ENCODE assay signal across 9 cellular contexts in the genomic region with DNA sequence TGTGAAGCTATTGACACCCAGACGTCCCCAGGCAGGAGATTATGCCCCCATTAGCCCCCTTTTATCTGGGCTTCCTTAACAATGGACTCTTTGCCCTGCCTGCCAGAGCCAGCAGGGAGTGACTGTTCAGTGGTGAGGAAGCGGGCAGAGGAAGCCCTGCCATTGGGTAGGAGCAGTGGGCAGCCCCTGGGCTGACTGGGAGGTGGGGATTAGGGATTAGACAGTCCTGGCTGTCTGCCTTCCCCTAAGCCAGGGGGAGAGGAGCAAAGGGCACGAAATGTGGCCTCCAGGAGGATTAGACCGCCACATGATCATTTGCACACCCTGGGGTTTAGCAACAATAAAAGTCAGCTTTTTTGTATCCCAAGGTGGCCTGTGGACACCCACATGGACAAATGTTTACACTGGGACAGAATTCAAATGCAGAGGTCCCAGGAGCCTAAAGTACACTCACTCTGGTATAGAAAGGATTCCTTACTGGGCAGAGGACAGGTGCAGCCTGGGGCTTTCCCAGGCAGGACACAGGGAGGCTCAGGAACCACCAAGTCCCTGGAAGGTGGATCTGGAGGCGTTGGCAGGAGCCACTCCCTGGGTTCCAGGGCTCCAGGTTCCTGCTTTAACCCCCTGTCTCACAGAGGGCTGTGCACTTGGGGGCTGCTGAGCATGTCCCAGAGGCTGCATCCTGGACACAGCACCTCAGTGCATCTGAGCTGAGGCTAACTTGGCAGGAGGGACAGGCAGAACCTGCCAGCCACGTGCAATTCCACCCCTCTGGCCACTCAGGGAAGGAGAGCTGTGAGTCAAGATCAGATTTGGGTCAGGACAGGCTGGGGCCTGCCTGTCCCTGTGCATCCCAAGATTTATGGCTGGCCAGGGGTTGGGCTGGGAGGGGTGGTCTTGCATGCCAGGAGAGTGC. TPM values are rescaled to one million over a fixed set of nuclear protein-coding genes. Genes with fewer than 3 reads are reported as not detected.
DNase-seq lines count a peak whose midpoint lies in the region; ATAC-seq and TF ChIP-seq lines count a peak whose summit lies in the region.
"Had no signal": no experiment of that assay in that cellular context is flagged by ENCODE, and none has a peak within 500 bp of the region (broad histone marks: within the 10 kb centered on the region; RNA-seq: fewer than 3 reads in every experiment).

No MANE protein-coding gene starts in this region.

- no CpG with 5 or more reads among the region's 6 CpGs for WGBS in trophoblast cell (ENCODE audit: extremely low coverage, insufficient coverage, insufficient read length)
- WGBS in transverse colon (ENCODE audit: low coverage in 1 of 2), 2 donors = 47% methylated on average over 6 of the region's 6 CpGs; no CpG with 5 or more reads in 1 of the 2 donors

- H2AK5ac ChIP-seq in trophoblast cell (ENCODE audit: low read length) = no peak overlapping the region

- peaks cover 28% of the 10 kb centered on the region for H3K4me1 ChIP-seq in NT2/D1 (ENCODE audit: insufficient read depth, insufficient read length)
- peaks cover 16 to 33% of the 10 kb centered on the region in 2 experiments for H3K4me1 ChIP-seq in trophoblast cell (ENCODE audit: control insufficient read depth in 1 of 2, insufficient read depth in 2 of 2, low read length in 2 of 2)
- H3K4me1 ChIP-seq in tibial artery = peaks cover 0 to 25% (median 13%) of the 10 kb centered on the region in 4 donors
- peaks cover 3 to 13% (median 10%) of the 10 kb centered on the region in 4 donors for H3K4me1 ChIP-seq in transverse colon

- TF ChIP-seq EP300 in transverse colon (IDR thresholded peaks at IDR 0.05; ENCODE audit: low read depth) = no peak

- H3K36me3 ChIP-seq in H7 (replicated peaks; ENCODE audit: control insufficient read depth, insufficient read depth, low read length) = peaks cover 7% of the 10 kb centered on the region
- peaks cover 34% of the 10 kb centered on the region for H3K36me3 ChIP-seq in NT2/D1 (ENCODE audit: insufficient read depth, insufficient read length, low read length)
- H3K36me3 ChIP-seq in trophoblast cell (ENCODE audit: control insufficient read depth in 1 of 2, insufficient read depth in 2 of 2, low read length in 2 of 2) = peaks cover 17 to 22% of the 10 kb centered on the region in 2 experiments
- no peaks in the 10 kb centered on the region for H3K36me3 ChIP-seq in tibial artery
- no peaks in the 10 kb centered on the region for H3K36me3 ChIP-seq in transverse colon
- H3K36me3 ChIP-seq: neutrophil had no signal

- no peaks in the 10 kb centered on the region for H3K9me3 ChIP-seq in NT2/D1 (ENCODE audit: insufficient read depth, low read length)
- no peaks in the 10 kb centered on the region for H3K9me3 ChIP-seq in trophoblast cell (ENCODE audit: insufficient read depth, low read depth, low read length)
- H3K9me3 ChIP-seq in tibial artery = no peaks in the 10 kb centered on the region
- no peaks in the 10 kb centered on the region for H3K9me3 ChIP-seq in transverse colon
- H3K9me3 ChIP-seq: neutrophil had no signal

- H3K27me3 ChIP-seq in H7 (ENCODE audit: control insufficient read depth, insufficient read depth, low read length) (no peaks in the 10 kb centered on the region), NT2/D1 (ENCODE audit: insufficient read depth, insufficient read length) (no peaks in the 10 kb centered on the region), trophoblast cell (ENCODE audit: insufficient read depth, low read length) (no peaks in the 10 kb centered on the region), tibial artery (peaks cover 0 to 58% of the 10 kb centered on the region in 2 donors), transverse colon (peaks cover 12% of the 10 kb centered on the region)

- H3K79me2 ChIP-seq in trophoblast cell (ENCODE audit: control insufficient read depth, insufficient read depth, low read length, poor library complexity) = peaks cover 7% of the 10 kb centered on the region

- peak overlapping the region; percentile 80; the same call in 1 of the 2 replicates for H3K4me3 ChIP-seq in H7 (ENCODE audit: insufficient read depth, low read depth, low read length)
- H3K4me3 ChIP-seq in NT2/D1 (ENCODE audit: insufficient read length, low read depth) = peak overlapping the region; percentile 68
- peak overlapping the region; percentile 82 for H3K4me3 ChIP-seq in epithelial cell of proximal tubule (ENCODE audit: low read depth, low read length)
- no peak overlapping the region for H3K4me3 ChIP-seq in trophoblast cell (ENCODE audit: low read depth, low read length)
- no peak overlapping the region for H3K4me3 ChIP-seq in tibial artery
- H3K4me3 ChIP-seq in transverse colon = no peak overlapping the region

- no peak overlapping the region for H3K14ac ChIP-seq in trophoblast cell (ENCODE audit: low read length)

- peak overlapping the region; percentile 96 for H3K9ac ChIP-seq in NT2/D1 (ENCODE audit: insufficient read length, low read depth)
- H3K9ac ChIP-seq in trophoblast cell (ENCODE audit: low read length) = no peak overlapping the region

- in situ Hi-C loops in transverse colon (cut with MboI; ENCODE audit: low pct_ligation_motif_present in 1 of 4, low pct_unique_long_range_greater_than_20kb in 1 of 4, low sequenced_read_pairs in 3 of 4) = loop anchor here in 1 of 4 donors (25.0 kb wide), 1 partner anchor 88 kb away; no protein-coding TSS in a partner anchor

- H3K23ac ChIP-seq in trophoblast cell (ENCODE audit: low read length) = no peak overlapping the region

- no peak overlapping the region for H3K18ac ChIP-seq in trophoblast cell (ENCODE audit: low read length)

- H4K12ac ChIP-seq in trophoblast cell (ENCODE audit: low read depth, low read length) = no peak overlapping the region

- TF ChIP-seq POLR2A in transverse colon (IDR thresholded peaks at IDR 0.05) = no peak

- DNase-seq in H7 (peak; percentile 90), NT2/D1 (ENCODE audit: low read depth, low spot score) (no peak), epithelial cell of proximal tubule (ENCODE audit: low read depth) (no peak), trophoblast cell (no peak), tibial artery (no peak), transverse colon (no peak)

- no peak overlapping the region for H3K4ac ChIP-seq in trophoblast cell (ENCODE audit: low read depth, low read length)

- TF ChIP-seq CTCF in epithelial cell of proximal tubule (conservative IDR thresholded peaks at IDR 0.05; ENCODE audit: low read depth, low read length) (no peak), tibial artery (IDR thresholded peaks at IDR 0.05) (no peak), transverse colon (IDR thresholded peaks at IDR 0.05) (no peak)

- ATAC-seq in HG02571 (IDR thresholded peaks at IDR 0.05; ENCODE audit: unreplicated experiment) = no peak
- ATAC-seq in HG02938 (IDR thresholded peaks at IDR 0.05; ENCODE audit: unreplicated experiment) = no peak

- intact Hi-C loops in tibial artery (cut with DNase I; ENCODE audit: low total_unique reads) (no loop called here), transverse colon (cut with DNase I; ENCODE audit: low total_unique reads) (no loop called here)

- no peak overlapping the region for H2AFZ ChIP-seq in trophoblast cell (ENCODE audit: insufficient read depth, low read length, poor library complexity)

- no peak overlapping the region for H4K91ac ChIP-seq in trophoblast cell (ENCODE audit: low read depth, low read length)

- H2BK12ac ChIP-seq in trophoblast cell (ENCODE audit: low read length) = peak overlapping the region; percentile 13

- H3K4me2 ChIP-seq in trophoblast cell (ENCODE audit: low read length) = peak overlapping the region; percentile 40

- H4K8ac ChIP-seq in trophoblast cell (ENCODE audit: low read depth, low read length) = peak overlapping the region; percentile 13

- H3K27ac ChIP-seq in trophoblast cell (ENCODE audit: low read depth, low read length) (no peak overlapping the region), tibial artery (no peak overlapping the region), transverse colon (no peak overlapping the region)
- H3K27ac ChIP-seq: neutrophil had no signal

- H2BK5ac ChIP-seq in trophoblast cell (ENCODE audit: low read depth, low read length, poor library complexity) = no peak overlapping the region

- H2BK120ac ChIP-seq in trophoblast cell (ENCODE audit: insufficient read depth, low read length, poor library complexity) = no peak overlapping the region

- peaks cover 13% of the 10 kb centered on the region for H3K79me1 ChIP-seq in trophoblast cell (ENCODE audit: low read length)

RNA-seq across cellular contexts. Expression of gene PNPLA3, which starts 2.1 kb away (rescaled TPM):
- 10.7 and 15.0 TPM in 2 replicates for total RNA-seq in H7 (2014; rRNA removed; shearing (Covaris generic))
- 7.6 and 12.4 TPM in 2 replicates for total RNA-seq in epithelial cell of proximal tubule
- polyA plus RNA-seq in trophoblast cell (2013) = 6.9 and 7.6 TPM in 2 replicates
- under 1 TPM in 1 of 4 donors, not detected in 3; 0.32 TPM for total RNA-seq in transverse colon

RNA-seq across cellular contexts. Expression of gene SAMM50, which starts 29.6 kb away (rescaled TPM):
- total RNA-seq in H7 (2014; rRNA removed; shearing (Covaris generic)) = 47.6 and 52.0 TPM in 2 replicates
- total RNA-seq in epithelial cell of proximal tubule = 40.8 and 51.7 TPM in 2 replicates
- 32.3 and 33.1 TPM in 2 replicates for polyA plus RNA-seq in trophoblast cell (2013)
- total RNA-seq in transverse colon = 10 to 100 TPM in 3 of 4 donors, 1 to 10 TPM in 1; 9.0 to 82.6 (median 33.3) TPM

RNA-seq across cellular contexts. Expression of gene PNPLA5, which starts 33.9 kb away (rescaled TPM):
- 2.2 and 4.0 TPM in 2 replicates for total RNA-seq in H7 (2014; rRNA removed; shearing (Covaris generic))
- total RNA-seq in epithelial cell of proximal tubule (not detected in 2 replicates), transverse colon (not detected)
- not detected in 2 replicates for polyA plus RNA-seq in trophoblast cell (2013)

Comparison
In these comparisons a context has a peak if more than half of its experiments do, and no peak if none do; other contexts are left out.
1. H3K4me3 ChIP-seq: peak in H7 (single experiment), NT2/D1 (single experiment) and epithelial cell of proximal tubule (single experiment); none in trophoblast cell (single experiment), tibial artery (0 of 2) and transverse colon (0 of 4).